8 cellular contexts compared by ENCODE assay signal in genomic region chr5:59543826-59544442, GRCh38.
DNase-seq lines count a peak whose midpoint lies in the region; ATAC-seq, FAIRE-seq and TF ChIP-seq lines count a peak whose summit lies in the region.
"Had no signal": no experiment of that assay in that cellular context is flagged by ENCODE, and none has a peak within 500 bp of the region (broad histone marks: within the 10 kb centered on the region; RNA-seq: fewer than 3 reads in every experiment).

No MANE protein-coding gene starts in this region.

- H3K4me1 ChIP-seq in HEK293 (ENCODE audit: control insufficient read depth, insufficient read depth, low read length) (peaks cover 28% of the 10 kb centered on the region), kidney (ENCODE audit: control insufficient read depth in 1 of 2, insufficient read depth in 1 of 2, low read depth in 1 of 2, low read length in 2 of 2) (peaks cover 15 to 56% of the 10 kb centered on the region in 2 donors)

- no peaks in the 10 kb centered on the region for H3K9me3 Mint-ChIP-seq in stimulated activated memory B cell treated with anti-CD40 and anti-IgM and Interleukin-4, amounts not matched to agents 10 μg/mL and 1 μg/mL and 100 μg/mL, for 72 hours

- DNase-seq in RPMI7951 (ENCODE audit: low read depth) = peak; percentile 41
- no peak for DNase-seq in kidney
- DNase-seq in activated CD4-positive, alpha-beta T cell treated with anti-CD3 and anti-CD28 coated beads, Interleukin-2, amount 50 U/mL, for 48 hours = no peak
- no peak for DNase-seq in stimulated activated CD4-positive, alpha-beta T cell treated with anti-CD3 and anti-CD28 coated beads, Interleukin-4, amount 100 ng/mL, for 24 hours
- no peak for DNase-seq in HPDE6-E6E7 (ENCODE audit: extremely low spot score)
- DNase-seq: effector CD8-positive, alpha-beta T cell had no signal

- no peak for TF ChIP-seq CTCF in HEK293 (tag by site-specific recombination; IDR thresholded peaks at IDR 0.05)
- no peak for TF ChIP-seq CTCF in kidney (IDR thresholded peaks at IDR 0.05; ENCODE audit: borderline replicate concordance, extremely low read depth, insufficient read depth)

- POLR2A ChIA-PET in HEK293 (lab: Yijun Ruan, JAX) = no interaction called here

- no peaks in the 10 kb centered on the region for H3K9me3 ChIP-seq in HEK293 (ENCODE audit: control insufficient read depth, insufficient read depth, low read depth, low read length)
- H3K9me3 ChIP-seq in kidney (ENCODE audit: control insufficient read depth in 1 of 2, low read length in 2 of 2) = no peaks in the 10 kb centered on the region

- peaks cover 21% of the 10 kb centered on the region for H3K4me1 Mint-ChIP-seq in stimulated activated memory B cell treated with anti-CD40 and anti-IgM and Interleukin-4, amounts not matched to agents 10 μg/mL and 1 μg/mL and 100 μg/mL, for 72 hours

- H3K27ac ChIP-seq in HEK293 (ENCODE audit: extremely low read depth, low read depth, low read length) (no peak overlapping the region), kidney (ENCODE audit: low read depth in 2 of 2, low read length in 2 of 2) (peak overlapping the region; percentile 59 to 81)

- no peak overlapping the region for H3K4me3 Mint-ChIP-seq in stimulated activated memory B cell treated with anti-CD40 and anti-IgM and Interleukin-4, amounts not matched to agents 10 μg/mL and 1 μg/mL and 100 μg/mL, for 72 hours

- no peaks in the 10 kb centered on the region for H3K36me3 Mint-ChIP-seq in stimulated activated memory B cell treated with anti-CD40 and anti-IgM and Interleukin-4, amounts not matched to agents 10 μg/mL and 1 μg/mL and 100 μg/mL, for 72 hours

- no peak overlapping the region for H3K9ac ChIP-seq in kidney (ENCODE audit: low read length in 2 of 2)

- no peak overlapping the region for H3K4me3 ChIP-seq in HEK293 (ENCODE audit: low read depth, low read length)
- no peak overlapping the region for H3K4me3 ChIP-seq in kidney (ENCODE audit: low read length in 2 of 2)

- CTCF ChIA-PET in HEK293 (lab: Yijun Ruan, JAX) = interaction anchor here (0.6 to 1.1 kb wide), 2 partner anchors 76 to 129 kb away, joined by 3 read pairs; no protein-coding TSS in a partner anchor

- intact Hi-C loops in kidney (cut with DNase I) = no loop called here

- FAIRE-seq in kidney (lab: Jason Lieb, UNC) = no peak

- peak overlapping the region; percentile 38 for H3K27ac Mint-ChIP-seq in stimulated activated memory B cell treated with anti-CD40 and anti-IgM and Interleukin-4, amounts not matched to agents 10 μg/mL and 1 μg/mL and 100 μg/mL, for 72 hours

- no peaks in the 10 kb centered on the region for H3K27me3 Mint-ChIP-seq in stimulated activated memory B cell treated with anti-CD40 and anti-IgM and Interleukin-4, amounts not matched to agents 10 μg/mL and 1 μg/mL and 100 μg/mL, for 72 hours

- no peak for ATAC-seq in stimulated activated memory B cell treated with anti-CD40 and anti-IgM and Interleukin-4, amounts not matched to agents 10 μg/mL and 1 μg/mL and 100 μg/mL, for 72 hours

- H3K36me3 ChIP-seq in HEK293 (ENCODE audit: control insufficient read depth in 2 of 2, insufficient read depth in 1 of 2, low read length in 2 of 2) = no peaks in the 10 kb centered on the region
- H3K36me3 ChIP-seq in kidney (ENCODE audit: control insufficient read depth in 1 of 2, insufficient read depth in 2 of 2, low read length in 2 of 2) = no peaks in the 10 kb centered on the region

TF ChIP-seq in HEK293, 187 proteins besides CTCF, POLR2A, EP300 and RAD21 (continues in another document):
- TF ChIP-seq ZBTB1 (tag by site-specific recombination; IDR thresholded peaks at IDR 0.05) (no peak), MYNN (tag by site-specific recombination; IDR thresholded peaks at IDR 0.05; ENCODE audit: borderline replicate concordance) (peak; percentile 92), PBX3 (CRISPR knock-in tag; IDR thresholded peaks at IDR 0.05) (no peak), ZNF549 (tag by site-specific recombination; IDR thresholded peaks at IDR 0.05) (no peak), ZNF26 (tag by site-specific recombination; IDR thresholded peaks at IDR 0.05) (no peak), GLIS2 (tag by site-specific recombination; IDR thresholded peaks at IDR 0.05) (no peak), ZNF335 (tag by site-specific recombination; conservative IDR thresholded peaks at IDR 0.05) (0 out of 2 replicates have a peak, but pooled peaks have one; percentile 17), ZNF449 (tag by site-specific recombination; IDR thresholded peaks at IDR 0.05) (no peak), ZNF623 (tag by site-specific recombination; IDR thresholded peaks at IDR 0.05) (no peak), ZNF341 (tag by site-specific recombination; IDR thresholded peaks at IDR 0.05; ENCODE audit: low read depth) (peak; percentile 9; the same call in 1 of the 2 replicates), ZNF214 (tag by site-specific recombination; IDR thresholded peaks at IDR 0.05; ENCODE audit: borderline replicate concordance) (no peak), ZNF19 (tag by site-specific recombination; IDR thresholded peaks at IDR 0.05; ENCODE audit: low read depth) (no peak), ZNF10 (tag by site-specific recombination; IDR thresholded peaks at IDR 0.05) (no peak), ZNF660 (tag by site-specific recombination; IDR thresholded peaks at IDR 0.05) (no peak), ZNF426 (tag by site-specific recombination; IDR thresholded peaks at IDR 0.05) (no peak)
- TF ChIP-seq, protein P1, sequence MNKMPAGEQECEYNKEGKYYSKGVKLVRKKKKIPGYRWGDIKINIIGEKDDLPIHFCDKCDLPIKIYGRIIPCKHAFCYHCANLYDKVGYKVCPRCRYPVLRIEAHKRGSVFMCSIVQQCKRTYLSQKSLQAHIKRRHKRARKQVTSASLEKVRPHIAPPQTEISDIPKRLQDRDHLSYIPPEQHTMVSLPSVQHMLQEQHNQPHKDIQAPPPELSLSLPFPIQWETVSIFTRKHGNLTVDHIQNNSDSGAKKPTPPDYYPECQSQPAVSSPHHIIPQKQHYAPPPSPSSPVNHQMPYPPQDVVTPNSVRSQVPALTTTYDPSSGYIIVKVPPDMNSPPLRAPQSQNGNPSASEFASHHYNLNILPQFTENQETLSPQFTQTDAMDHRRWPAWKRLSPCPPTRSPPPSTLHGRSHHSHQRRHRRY (tag by site-specific recombination; IDR thresholded peaks at IDR 0.05) = no peak
- TF ChIP-seq, protein P2, sequence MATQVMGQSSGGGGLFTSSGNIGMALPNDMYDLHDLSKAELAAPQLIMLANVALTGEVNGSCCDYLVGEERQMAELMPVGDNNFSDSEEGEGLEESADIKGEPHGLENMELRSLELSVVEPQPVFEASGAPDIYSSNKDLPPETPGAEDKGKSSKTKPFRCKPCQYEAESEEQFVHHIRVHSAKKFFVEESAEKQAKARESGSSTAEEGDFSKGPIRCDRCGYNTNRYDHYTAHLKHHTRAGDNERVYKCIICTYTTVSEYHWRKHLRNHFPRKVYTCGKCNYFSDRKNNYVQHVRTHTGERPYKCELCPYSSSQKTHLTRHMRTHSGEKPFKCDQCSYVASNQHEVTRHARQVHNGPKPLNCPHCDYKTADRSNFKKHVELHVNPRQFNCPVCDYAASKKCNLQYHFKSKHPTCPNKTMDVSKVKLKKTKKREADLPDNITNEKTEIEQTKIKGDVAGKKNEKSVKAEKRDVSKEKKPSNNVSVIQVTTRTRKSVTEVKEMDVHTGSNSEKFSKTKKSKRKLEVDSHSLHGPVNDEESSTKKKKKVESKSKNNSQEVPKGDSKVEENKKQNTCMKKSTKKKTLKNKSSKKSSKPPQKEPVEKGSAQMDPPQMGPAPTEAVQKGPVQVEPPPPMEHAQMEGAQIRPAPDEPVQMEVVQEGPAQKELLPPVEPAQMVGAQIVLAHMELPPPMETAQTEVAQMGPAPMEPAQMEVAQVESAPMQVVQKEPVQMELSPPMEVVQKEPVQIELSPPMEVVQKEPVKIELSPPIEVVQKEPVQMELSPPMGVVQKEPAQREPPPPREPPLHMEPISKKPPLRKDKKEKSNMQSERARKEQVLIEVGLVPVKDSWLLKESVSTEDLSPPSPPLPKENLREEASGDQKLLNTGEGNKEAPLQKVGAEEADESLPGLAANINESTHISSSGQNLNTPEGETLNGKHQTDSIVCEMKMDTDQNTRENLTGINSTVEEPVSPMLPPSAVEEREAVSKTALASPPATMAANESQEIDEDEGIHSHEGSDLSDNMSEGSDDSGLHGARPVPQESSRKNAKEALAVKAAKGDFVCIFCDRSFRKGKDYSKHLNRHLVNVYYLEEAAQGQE (tag by site-specific recombination; IDR thresholded peaks at IDR 0.05) = no peak
